Comparison of ENCODE assay signal across 13 cellular contexts in genomic region chr5:154302181-154302580, GRCh38.
DNase-seq lines count a peak whose midpoint lies in the region; ATAC-seq and TF ChIP-seq lines count a peak whose summit lies in the region.
"Had no signal": no experiment of that assay in that cellular context is flagged by ENCODE, and none has a peak within 500 bp of the region (broad histone marks: within the 10 kb centered on the region; RNA-seq: fewer than 3 reads in every experiment).

No MANE protein-coding gene starts in this region.

- H3K9me3 ChIP-seq in heart left ventricle: peaks cover 0 to 24% (median 6%) of the 10 kb centered on the region in 12 donors
- H3K9me3 ChIP-seq in Peyer's patch: peaks cover 0 to 5% (median 0%) of the 10 kb centered on the region in 4 donors
- H3K9me3 ChIP-seq: testis had no signal

- TF ChIP-seq CTCF in heart left ventricle (IDR thresholded peaks at IDR 0.05): no peak
- no peak for TF ChIP-seq CTCF in nephron progenitor cell (IDR thresholded peaks at IDR 0.05)
- TF ChIP-seq CTCF in Peyer's patch (IDR thresholded peaks at IDR 0.05): no peak

- H3K27me3 ChIP-seq in heart left ventricle: no peaks in the 10 kb centered on the region
- no peaks in the 10 kb centered on the region for H3K27me3 ChIP-seq in Peyer's patch
- H3K27me3 ChIP-seq: testis had no signal

- H3K36me3 Mint-ChIP-seq in nephron progenitor cell (ENCODE audit: low read depth): peaks cover 61% of the 10 kb centered on the region
- H3K36me3 Mint-ChIP-seq in T-helper 2 cell treated with Interferon-gamma antibody and Interleukin-4, amounts not matched to agents 5 μg/mL and 100 μg/mL, for 36 hours (ENCODE audit: low read depth): peaks cover 35% of the 10 kb centered on the region

- H3K27ac ChIP-seq in heart left ventricle (peak overlapping the region in 5 of 12 donors; percentile 4 to 54 (median 19)), Peyer's patch (no peak overlapping the region)
- H3K27ac ChIP-seq: testis had no signal

- peaks cover 0 to 19% (median 11%) of the 10 kb centered on the region in 12 donors for H3K4me1 ChIP-seq in heart left ventricle
- H3K4me1 ChIP-seq in Peyer's patch: peaks cover 0 to 6% (median 0%) of the 10 kb centered on the region in 4 donors
- H3K4me1 ChIP-seq: testis had no signal

- H3K4me3 ChIP-seq in heart left ventricle: no peak overlapping the region
- no peak overlapping the region for H3K4me3 ChIP-seq in Peyer's patch
- H3K4me3 ChIP-seq: testis had no signal

- ATAC-seq in heart left ventricle (peak; percentile 96 to 98 (median 98)), HG03521 (IDR thresholded peaks at IDR 0.05; ENCODE audit: unreplicated experiment) (no peak), HG02973 (IDR thresholded peaks at IDR 0.05; ENCODE audit: unreplicated experiment) (no peak)
- ATAC-seq: T-helper 17 cell had no signal

- H3K27me3 Mint-ChIP-seq in nephron progenitor cell (ENCODE audit: low read depth, poor library complexity): peaks cover 10% of the 10 kb centered on the region
- H3K27me3 Mint-ChIP-seq in T-helper 2 cell treated with Interferon-gamma antibody and Interleukin-4, amounts not matched to agents 5 μg/mL and 100 μg/mL, for 36 hours (ENCODE audit: low read depth): no peaks in the 10 kb centered on the region
- H3K27me3 Mint-ChIP-seq: progenitor cell of endocrine pancreas, T-helper 17 cell had no signal

- H3K27ac Mint-ChIP-seq in nephron progenitor cell: no peak overlapping the region
- no peak overlapping the region for H3K27ac Mint-ChIP-seq in T-helper 2 cell treated with Interferon-gamma antibody and Interleukin-4, amounts not matched to agents 5 μg/mL and 100 μg/mL, for 36 hours
- H3K27ac Mint-ChIP-seq: activated T-helper 2 cell treated with anti-CD3 and anti-CD28 coated beads, Interferon-gamma antibody, Interleukin-2, Interleukin-4, amounts not matched to agents 10 μg/mL and 5 μg/mL and 100 μg/mL, durations not matched to agents 14 hours and 24 hours and 36 hours; progenitor cell of endocrine pancreas; T-helper 17 cell had no signal

- H3K9me3 Mint-ChIP-seq in nephron progenitor cell: peaks cover 36% of the 10 kb centered on the region
- peaks cover 10% of the 10 kb centered on the region for H3K9me3 Mint-ChIP-seq in T-helper 2 cell treated with Interferon-gamma antibody and Interleukin-4, amounts not matched to agents 5 μg/mL and 100 μg/mL, for 36 hours

- intact Hi-C loops in heart left ventricle (cut with DNase I): no loop called here

- H3K36me3 ChIP-seq in heart left ventricle (peaks cover 0 to 29% (median 14%) of the 10 kb centered on the region in 9 donors), Peyer's patch (peaks cover 0 to 4% (median 0%) of the 10 kb centered on the region in 3 donors)

- WGBS in heart left ventricle, 4 donors: 45 to 58% (median 50%) methylated on average over 5 to 6 of the region's 6 CpGs

- DNase-seq in NCI-H2171 treated with DMSO at 0.1 percent for 48 hours (lab: John Stamatoyannopoulos, UW): peak; percentile 63
- DNase-seq in NCI-H2171 (lab: John Stamatoyannopoulos, UW): no peak
- peak; percentile 69 to 85 (median 72) for DNase-seq in heart left ventricle
- peak; percentile 60 for DNase-seq in nephron progenitor cell
- DNase-seq in Peyer's patch: no peak
- no peak for DNase-seq in T-helper 2 cell treated with Interferon-gamma antibody and Interleukin-4, amounts not matched to agents 5 μg/mL and 100 μg/mL, for 36 hours (ENCODE audit: low spot score)
- DNase-seq: NCI-H146, T-helper 17 cell, testis had no signal

- no peak for TF ChIP-seq POLR2A in heart left ventricle (IDR thresholded peaks at IDR 0.05)
- TF ChIP-seq POLR2A in Peyer's patch (IDR thresholded peaks at IDR 0.05): no peak

- H3K4me3 Mint-ChIP-seq in nephron progenitor cell: no peak overlapping the region
- H3K4me3 Mint-ChIP-seq in T-helper 2 cell treated with Interferon-gamma antibody and Interleukin-4, amounts not matched to agents 5 μg/mL and 100 μg/mL, for 36 hours: no peak overlapping the region
- H3K4me3 Mint-ChIP-seq: T-helper 17 cell had no signal

- H3K4me1 Mint-ChIP-seq in nephron progenitor cell: peaks cover 20% of the 10 kb centered on the region
- H3K4me1 Mint-ChIP-seq in T-helper 2 cell treated with Interferon-gamma antibody and Interleukin-4, amounts not matched to agents 5 μg/mL and 100 μg/mL, for 36 hours (ENCODE audit: low read depth): peaks cover 2% of the 10 kb centered on the region
- H3K4me1 Mint-ChIP-seq: T-helper 17 cell had no signal

Comparison
In these comparisons a context has a peak if more than half of its experiments do, and no peak if none do; other contexts are left out.
1. DNase-seq: peak in NCI-H2171 treated with DMSO at 0.1 percent for 48 hours (single experiment), heart left ventricle (5 of 5) and nephron progenitor cell (single experiment); none in NCI-H2171 (single experiment), Peyer's patch (0 of 3) and T-helper 2 cell treated with Interferon-gamma antibody and Interleukin-4, amounts not matched to agents 5 μg/mL and 100 μg/mL, for 36 hours (single experiment).
2. ATAC-seq: peak in heart left ventricle (4 of 4); none in HG03521 (single experiment) and HG02973 (single experiment).